ENCODE assay signal across 2 cellular contexts in genomic region chrX:54994668-54995452, GRCh38.
A peak's percentile ranks its signal among the peaks of the same experiment; 100 is the strongest.
TF ChIP-seq lines count a peak whose summit lies in the region.

No MANE protein-coding gene starts in this region.

TF ChIP-seq in GM12891, 5 proteins besides CTCF, POLR2A, EP300 and RAD21:
- TF ChIP-seq POLR2AphosphoS5 (IDR thresholded peaks at IDR 0.05; ENCODE audit: low read depth, low read length) (no peak), PAX5 (IDR thresholded peaks at IDR 0.05; ENCODE audit: insufficient read depth, low read length, severe bottlenecking) (no peak), POU2F2 (IDR thresholded peaks at IDR 0.05; ENCODE audit: low read depth, low read length) (no peak), TAF1 (IDR thresholded peaks at IDR 0.05; ENCODE audit: low read depth, low read length) (no peak), SPI1 (IDR thresholded peaks at IDR 0.05; ENCODE audit: low read depth, low read length) (no peak)

TF ChIP-seq in K562, 482 proteins besides CTCF, POLR2A, EP300 and RAD21:
- TF ChIP-seq ATF1 (CRISPR knock-in tag; IDR thresholded peaks at IDR 0.05) = no peak
- no peak for TF ChIP-seq ATF1 (tag; IDR thresholded peaks at IDR 0.05)
- no peak for TF ChIP-seq ELK1 (CRISPR knock-in tag; IDR thresholded peaks at IDR 0.05)
- TF ChIP-seq KAT7 (CRISPR knock-in tag; IDR thresholded peaks at IDR 0.05; ENCODE audit: borderline replicate concordance) = no peak
- TF ChIP-seq, protein P1, sequence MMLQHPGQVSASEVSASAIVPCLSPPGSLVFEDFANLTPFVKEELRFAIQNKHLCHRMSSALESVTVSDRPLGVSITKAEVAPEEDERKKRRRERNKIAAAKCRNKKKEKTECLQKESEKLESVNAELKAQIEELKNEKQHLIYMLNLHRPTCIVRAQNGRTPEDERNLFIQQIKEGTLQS (IDR thresholded peaks at IDR 0.05) = peak; percentile 42; the same call in 1 of the 2 replicates
- TF ChIP-seq, protein P1 (CRISPR knock-in tag; conservative IDR thresholded peaks at IDR 0.05) = no peak
- peak; percentile 52; the same call in 1 of the 2 replicates for TF ChIP-seq JUND (IDR thresholded peaks at IDR 0.05; ENCODE audit: borderline replicate concordance, low read depth, low read length)
- TF ChIP-seq JUND (tag; IDR thresholded peaks at IDR 0.05; ENCODE audit: borderline replicate concordance, low read depth, low read length) = no peak; the same call in 2 of the 3 replicates
- TF ChIP-seq, protein P2, sequence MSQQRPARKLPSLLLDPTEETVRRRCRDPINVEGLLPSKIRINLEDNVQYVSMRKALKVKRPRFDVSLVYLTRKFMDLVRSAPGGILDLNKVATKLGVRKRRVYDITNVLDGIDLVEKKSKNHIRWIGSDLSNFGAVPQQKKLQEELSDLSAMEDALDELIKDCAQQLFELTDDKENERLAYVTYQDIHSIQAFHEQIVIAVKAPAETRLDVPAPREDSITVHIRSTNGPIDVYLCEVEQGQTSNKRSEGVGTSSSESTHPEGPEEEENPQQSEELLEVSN (IDR thresholded peaks at IDR 0.05; ENCODE audit: borderline replicate concordance in 1 of 2, extremely low read depth in 1 of 2, insufficient read depth in 1 of 2, insufficient read length in 1 of 2, low read depth in 1 of 2, low read length in 1 of 2, poor library complexity in 1 of 2, severe bottlenecking in 1 of 2) = peak in 1 of 2 experiments; percentile 31
- TF ChIP-seq SMAD3 (CRISPR knock-in tag; conservative IDR thresholded peaks at IDR 0.05) = no peak
